In genomic region chr2:71618327-71619113, GRCh38 we compare ENCODE assay signal across 14 cellular contexts.
DNase-seq lines count a peak whose midpoint lies in the region; ATAC-seq and TF ChIP-seq lines count a peak whose summit lies in the region.
"Had no signal": no experiment of that assay in that cellular context is flagged by ENCODE, and none has a peak within 500 bp of the region (broad histone marks: within the 10 kb centered on the region; RNA-seq: fewer than 3 reads in every experiment).

No MANE protein-coding gene starts in this region.

- H3K4me1 ChIP-seq in lung (ENCODE audit: control insufficient read depth in 2 of 2, insufficient read depth in 2 of 2, low read length in 2 of 2) (peaks cover 12 to 19% of the 10 kb centered on the region in 2 donors), aorta (ENCODE audit: control insufficient read depth in 1 of 2, insufficient read depth in 2 of 2, low read length in 2 of 2) (peaks cover 0 to 3% of the 10 kb centered on the region in 2 donors)

- DNase-seq in stimulated activated naive CD8-positive, alpha-beta T cell treated with anti-CD3 and anti-CD28 coated beads, Interleukin-15, amount 100 ng/mL, for 72 hours, result no peak
- DNase-seq in stimulated activated naive CD8-positive, alpha-beta T cell treated with anti-CD3 and anti-CD28 coated beads, Interleukin-15, Interleukin-2, amounts not matched to agents 100 U/mL and 50 U/mL, for 24 hours, result no peak
- DNase-seq in activated CD8-positive, alpha-beta memory T cell treated with anti-CD3 and anti-CD28 coated beads, Interleukin-2, amount 50 U/mL, for 48 hours, result peak; percentile 43
- DNase-seq in lung (ENCODE audit: low spot score) (peak; percentile 24), aorta (peak; percentile 62 to 83), hippocampal formation (lab: John Stamatoyannopoulos, UW) (no peak), NCI-H2081 (lab: John Stamatoyannopoulos, UW) (no peak)
- DNase-seq in stimulated activated CD4-positive, alpha-beta T cell treated with anti-CD3 and anti-CD28 coated beads, Interleukin-4, amount 100 ng/mL, for 24 hours, result no peak
- DNase-seq: effector memory CD4-positive, alpha-beta T cell; Kasumi-1; NCI-H510A treated with DMSO at 0.1 percent for 48 hours; SHP77 treated with DMSO at 0.1 percent for 48 hours had no signal

- peak; percentile 35 for ATAC-seq in stimulated activated naive CD8-positive, alpha-beta T cell treated with anti-CD3 and anti-CD28 coated beads, Interleukin-15, amount 100 ng/mL, for 72 hours
- ATAC-seq in stimulated activated naive CD8-positive, alpha-beta T cell treated with anti-CD3 and anti-CD28 coated beads, Interleukin-15, Interleukin-2, amounts not matched to agents 100 U/mL and 50 U/mL, for 24 hours, result no peak
- no peak for ATAC-seq in lung (ENCODE audit: insufficient read depth, low FRiP score)
- ATAC-seq in aorta (ENCODE audit: low FRiP score), result peak; percentile 62
- ATAC-seq: heart right ventricle had no signal

- no peak overlapping the region for H3K4me3 Mint-ChIP-seq in stimulated activated naive CD8-positive, alpha-beta T cell treated with anti-CD3 and anti-CD28 coated beads, Interleukin-15, amount 100 ng/mL, for 72 hours
- H3K4me3 Mint-ChIP-seq: CD14-positive monocyte had no signal

- H3K36me3 ChIP-seq in lung (ENCODE audit: control insufficient read depth in 2 of 2, insufficient read depth in 2 of 2, low read length in 2 of 2) (no peaks in the 10 kb centered on the region), aorta (ENCODE audit: control insufficient read depth in 1 of 2, insufficient read depth in 2 of 2, low read length in 1 of 2) (no peaks in the 10 kb centered on the region)

- H3K27ac Mint-ChIP-seq in stimulated activated naive CD8-positive, alpha-beta T cell treated with anti-CD3 and anti-CD28 coated beads, Interleukin-15, amount 100 ng/mL, for 72 hours, result no peak overlapping the region

- H3K27ac ChIP-seq in lung (ENCODE audit: low read depth in 1 of 2, low read length in 1 of 2), result no peak overlapping the region
- peak overlapping the region in 1 of 2 donors; percentile 60 for H3K27ac ChIP-seq in aorta (ENCODE audit: low read depth in 1 of 2, low read length in 2 of 2)

- WGBS in lung, 2 donors, result 74 to 80% methylated on average over 12 of the region's 12 CpGs
- WGBS in aorta, 2 donors, result 20 to 22% methylated on average over 12 of the region's 12 CpGs

- H3K9me3 ChIP-seq in lung (ENCODE audit: control insufficient read depth in 2 of 2, insufficient read depth in 1 of 2, low read length in 1 of 2), result no peaks in the 10 kb centered on the region
- no peaks in the 10 kb centered on the region for H3K9me3 ChIP-seq in aorta (ENCODE audit: control insufficient read depth, low read length)
- H3K9me3 ChIP-seq: heart right ventricle had no signal

- no peak overlapping the region for H3K4me3 ChIP-seq in lung
- no peak overlapping the region for H3K4me3 ChIP-seq in aorta (ENCODE audit: low read length in 2 of 2)
- H3K4me3 ChIP-seq: heart right ventricle had no signal

- H3K27me3 ChIP-seq in lung (ENCODE audit: control insufficient read depth, insufficient read depth) (no peaks in the 10 kb centered on the region), aorta (ENCODE audit: control insufficient read depth in 1 of 2, insufficient read depth in 2 of 2, low read length in 1 of 2) (no peaks in the 10 kb centered on the region)
- H3K27me3 ChIP-seq: heart right ventricle had no signal

- no peaks in the 10 kb centered on the region for H3K9me3 Mint-ChIP-seq in stimulated activated naive CD8-positive, alpha-beta T cell treated with anti-CD3 and anti-CD28 coated beads, Interleukin-15, amount 100 ng/mL, for 72 hours

- no peaks in the 10 kb centered on the region for H3K4me1 Mint-ChIP-seq in stimulated activated naive CD8-positive, alpha-beta T cell treated with anti-CD3 and anti-CD28 coated beads, Interleukin-15, amount 100 ng/mL, for 72 hours
- H3K4me1 Mint-ChIP-seq: CD14-positive monocyte had no signal

- peaks cover 21% of the 10 kb centered on the region for H3K27me3 Mint-ChIP-seq in stimulated activated naive CD8-positive, alpha-beta T cell treated with anti-CD3 and anti-CD28 coated beads, Interleukin-15, amount 100 ng/mL, for 72 hours

- intact Hi-C loops in aorta (cut with DNase I), result loop anchor here (5.0 to 10.0 kb wide), 3 partner anchors 84 to 526 kb away; partner anchors contain the start of gene CYP26B1 (in 1 of the 2)

- no peak for TF ChIP-seq CTCF in lung (IDR thresholded peaks at IDR 0.05; ENCODE audit: control extremely low read depth, extremely low read depth)

Comparison
In these comparisons a context has a peak if more than half of its experiments do, and no peak if none do; other contexts are left out.
1. ATAC-seq: peak in stimulated activated naive CD8-positive, alpha-beta T cell treated with anti-CD3 and anti-CD28 coated beads, Interleukin-15, amount 100 ng/mL, for 72 hours (single experiment) and aorta (single experiment); none in stimulated activated naive CD8-positive, alpha-beta T cell treated with anti-CD3 and anti-CD28 coated beads, Interleukin-15, Interleukin-2, amounts not matched to agents 100 U/mL and 50 U/mL, for 24 hours (single experiment) and lung (single experiment).
2. DNase-seq: peak in activated CD8-positive, alpha-beta memory T cell treated with anti-CD3 and anti-CD28 coated beads, Interleukin-2, amount 50 U/mL, for 48 hours (single experiment), lung (single experiment) and aorta (2 of 2); none in stimulated activated naive CD8-positive, alpha-beta T cell treated with anti-CD3 and anti-CD28 coated beads, Interleukin-15, amount 100 ng/mL, for 72 hours (0 of 2), stimulated activated naive CD8-positive, alpha-beta T cell treated with anti-CD3 and anti-CD28 coated beads, Interleukin-15, Interleukin-2, amounts not matched to agents 100 U/mL and 50 U/mL, for 24 hours (single experiment), hippocampal formation (0 of 2), NCI-H2081 (0 of 2) and stimulated activated CD4-positive, alpha-beta T cell treated with anti-CD3 and anti-CD28 coated beads, Interleukin-4, amount 100 ng/mL, for 24 hours (single experiment).